8 cellular contexts compared by ENCODE assay signal in the genomic region with DNA sequence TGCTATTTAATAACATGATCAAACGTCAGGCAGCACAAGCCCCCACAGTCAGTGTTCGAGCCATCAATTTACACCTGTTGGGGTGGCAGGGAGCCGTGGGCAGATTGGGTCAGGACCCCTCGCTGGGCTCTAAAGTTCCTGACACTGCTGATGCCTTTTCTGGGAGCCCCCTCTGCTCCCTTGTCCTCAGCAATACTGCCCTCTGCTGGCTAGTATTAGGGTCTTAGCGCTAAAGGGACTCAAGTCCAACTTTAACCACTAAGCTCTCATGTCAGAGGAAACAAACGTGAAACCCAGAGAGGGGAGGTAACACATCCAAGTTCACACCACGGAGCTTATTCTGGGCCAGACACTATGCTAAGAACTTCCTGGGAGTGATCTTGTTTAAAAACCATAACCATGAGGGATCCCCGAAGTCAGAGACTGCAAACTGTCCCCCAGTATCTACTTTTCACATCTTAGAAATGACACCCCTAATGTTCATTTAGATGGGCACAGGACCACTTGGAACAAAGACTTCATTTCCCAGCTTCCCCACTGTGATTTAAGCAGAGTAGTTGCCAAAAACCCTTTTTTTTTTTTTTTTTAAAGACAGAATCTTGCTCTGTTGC. TPM values are rescaled to one million over a fixed set of nuclear protein-coding genes. Genes with fewer than 3 reads are reported as not detected.
A peak's percentile ranks its signal among the peaks of the same experiment; 100 is the strongest.
DNase-seq lines count a peak whose midpoint lies in the region; ATAC-seq and TF ChIP-seq lines count a peak whose summit lies in the region.

No MANE protein-coding gene starts in this region.

- TF ChIP-seq CTCF in MCF 10A (IDR thresholded peaks at IDR 0.05; ENCODE audit: unreplicated experiment) = peak; percentile 69
- TF ChIP-seq CTCF in kidney epithelial cell (IDR thresholded peaks at IDR 0.05; ENCODE audit: insufficient read depth, low read length, poor library complexity, severe bottlenecking) = peak; percentile 77
- peak; percentile 14 to 56 (median 31) for TF ChIP-seq CTCF in testis (IDR thresholded peaks at IDR 0.05)

- H3K27ac Mint-ChIP-seq in MCF 10A (ENCODE audit: low read depth, unreplicated experiment) = no peak overlapping the region

- H3K4me3 Mint-ChIP-seq in MCF 10A (ENCODE audit: unreplicated experiment) = no peak overlapping the region

- no peaks in the 10 kb centered on the region for H3K4me1 ChIP-seq in testis

- ATAC-seq in GM19324 (IDR thresholded peaks at IDR 0.05; ENCODE audit: low FRiP score, unreplicated experiment) (no peak), HG02678 (IDR thresholded peaks at IDR 0.05; ENCODE audit: unreplicated experiment) (no peak)

- TF ChIP-seq POLR2A in testis (IDR thresholded peaks at IDR 0.05) = no peak

- POLR2A ChIA-PET in MCF 10A (lab: Yijun Ruan, JAX) = interaction anchor here (1.6 kb wide), 1 partner anchor 16 kb away, joined by 3 read pairs; no protein-coding TSS in a partner anchor

- no TSS peak for BruUV-seq in MCF 10A (replicated peaks; lab: Mats Ljungman, UMichigan)

- no peaks in the 10 kb centered on the region for H3K9me3 ChIP-seq in testis

- H3K36me3 Mint-ChIP-seq in MCF 10A (ENCODE audit: insufficient read depth, unreplicated experiment) = peaks cover 11% of the 10 kb centered on the region

- intact Hi-C loops in MCF 10A (cut with micrococcal nuclease) = loop anchor here (1.0 kb wide), 1 partner anchor 461 kb away; no protein-coding TSS in a partner anchor
- intact Hi-C loops in testis (cut with DNase I; ENCODE audit: low total_unique reads) = no loop called here

- CTCF ChIA-PET in MCF 10A (lab: Yijun Ruan, JAX) = interaction anchor here (0.5 to 7.0 kb wide), 36 partner anchors 8 to 1387 kb away, joined by 3 to 103 read pairs (median 4); no protein-coding TSS in a partner anchor

- DNase-seq in DMS79 (lab: John Stamatoyannopoulos, UW) (peak; percentile 10), HCEC 1CT (peak; percentile 59), NOMO-1 treated with dmso at 0.1 percent for 144 hours (lab: John Stamatoyannopoulos, UW; ENCODE audit: unreplicated experiment) (peak; percentile 27), MCF 10A (ENCODE audit: unreplicated experiment) (peak; percentile 70), kidney epithelial cell (ENCODE audit: low read depth) (no peak), testis (peak; percentile 67)

- H3K27me3 ChIP-seq in kidney epithelial cell (ENCODE audit: control insufficient read depth, insufficient read depth, low read length) (no peaks in the 10 kb centered on the region), testis (no peaks in the 10 kb centered on the region)

- H3K4me3 ChIP-seq in kidney epithelial cell (ENCODE audit: low read depth, low read length) (no peak overlapping the region), testis (no peak overlapping the region)

- no peaks in the 10 kb centered on the region for H3K9me3 Mint-ChIP-seq in MCF 10A (ENCODE audit: unreplicated experiment)

- WGBS in testis, 2 donors = 51 to 55% methylated on average over 8 of the region's 8 CpGs

- H3K36me3 ChIP-seq in kidney epithelial cell (ENCODE audit: control insufficient read depth, insufficient read depth, low read length) (peaks cover 4% of the 10 kb centered on the region), testis (ENCODE audit: low read depth, missing control alignments) (no peaks in the 10 kb centered on the region)

- no peaks in the 10 kb centered on the region for H3K27me3 Mint-ChIP-seq in MCF 10A (ENCODE audit: insufficient read depth, unreplicated experiment)

- H3K4me1 Mint-ChIP-seq in MCF 10A (ENCODE audit: insufficient read depth, unreplicated experiment) = no peaks in the 10 kb centered on the region

- H3K27ac ChIP-seq in testis = no peak overlapping the region

RNA-seq across cellular contexts. Expression of a gene that starts 20.4 kb away (rescaled TPM):
- total RNA-seq in MCF 10A (2022) (21.2 and 21.8 TPM in 2 replicates), kidney epithelial cell (25.7 and 25.8 TPM in 2 replicates), testis (10 to 100 TPM; 24.2 to 33.6 TPM)
- 12.8 TPM for polyA plus RNA-seq in testis (ENCODE audit: insufficient read depth, low read depth, low replicate concordance)

RNA-seq across cellular contexts. Expression of a gene that starts 31.5 kb away (rescaled TPM):
- total RNA-seq in MCF 10A (2022) = not detected in 2 replicates
- 10.2 and 11.5 TPM in 2 replicates for total RNA-seq in kidney epithelial cell
- 1 to 10 TPM; 6.9 to 8.0 TPM for total RNA-seq in testis
- polyA plus RNA-seq in testis (ENCODE audit: insufficient read depth, low read depth, low replicate concordance) = 7.5 TPM
